In the genomic region with DNA sequence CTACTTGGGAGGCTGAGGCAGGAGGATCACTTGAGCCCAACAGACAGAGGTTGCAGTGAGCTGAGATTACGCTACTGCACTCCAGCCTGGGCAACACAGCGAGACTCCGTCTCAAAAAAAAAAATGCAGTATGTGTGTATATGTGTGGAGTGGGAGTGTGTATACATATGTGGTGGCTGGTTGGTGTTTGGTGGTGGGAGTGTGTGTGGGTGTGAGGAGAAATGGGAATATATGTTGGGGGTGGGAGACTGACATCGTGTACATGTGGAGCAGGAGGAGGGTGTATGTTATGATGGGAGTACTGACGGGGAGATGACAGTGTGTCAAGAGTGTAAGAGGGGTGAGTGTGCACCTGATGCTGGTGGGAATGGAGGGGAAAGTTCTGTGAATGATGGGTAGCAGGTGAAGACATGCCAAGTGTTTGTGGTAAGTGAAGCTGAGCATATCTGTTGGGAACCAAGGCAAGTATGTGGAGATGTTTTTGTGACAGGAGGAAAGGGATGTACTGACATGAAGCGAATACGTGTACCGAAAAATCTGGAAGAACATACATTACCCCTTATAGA, we compare ENCODE assay signal across 25 cellular contexts. TPM values are rescaled to one million over a fixed set of nuclear protein-coding genes. Genes with fewer than 3 reads are reported as not detected.
A peak's percentile ranks its signal among the peaks of the same experiment; 100 is the strongest.
DNase-seq lines count a peak whose midpoint lies in the region; ATAC-seq, FAIRE-seq and TF ChIP-seq lines count a peak whose summit lies in the region.
"Had no signal": no experiment of that assay in that cellular context is flagged by ENCODE, and none has a peak within 500 bp of the region (broad histone marks: within the 10 kb centered on the region; RNA-seq: fewer than 3 reads in every experiment).

No MANE protein-coding gene starts in this region.

- no peaks in the 10 kb centered on the region for H3K27me3 ChIP-seq in CD4-positive, CD25-positive, alpha-beta regulatory T cell (ENCODE audit: control insufficient read depth, insufficient read depth, low read length)
- H3K27me3 ChIP-seq in CD8-positive, alpha-beta T cell (ENCODE audit: insufficient read depth, low read length): no peaks in the 10 kb centered on the region
- H3K27me3 ChIP-seq in K562 (ENCODE audit: control insufficient read depth in 2 of 2, insufficient read depth in 2 of 2, low read length in 2 of 2): no peaks in the 10 kb centered on the region
- H3K27me3 ChIP-seq: dorsolateral prefrontal cortex, foreskin keratinocyte, hepatocyte had no signal

- no peak for TF ChIP-seq CTCF in CD8-positive, alpha-beta T cell (IDR thresholded peaks at IDR 0.05)
- TF ChIP-seq CTCF in K562 (IDR thresholded peaks at IDR 0.05 in 2 of 3, conservative IDR thresholded peaks at IDR 0.05 in 1 of 3; ENCODE audit: insufficient read depth in 2 of 3, low read depth in 1 of 3, low read length in 3 of 3) (no peak), nephron progenitor cell (IDR thresholded peaks at IDR 0.05) (no peak)

- H3K79me2 ChIP-seq in K562 (ENCODE audit: control insufficient read depth, insufficient read depth, low read length): peaks cover 23% of the 10 kb centered on the region

- H3K36me3 Mint-ChIP-seq in CD4-positive, CD25-positive, alpha-beta regulatory T cell: peaks cover 13% of the 10 kb centered on the region
- peaks cover 10% of the 10 kb centered on the region for H3K36me3 Mint-ChIP-seq in CD8-positive, alpha-beta T cell
- H3K36me3 Mint-ChIP-seq in nephron progenitor cell (ENCODE audit: low read depth): peaks cover 13% of the 10 kb centered on the region
- H3K36me3 Mint-ChIP-seq: natural killer cell treated with Interleukin-12 subunit alpha and Interleukin-12 subunit beta and Interleukin-15 and Interleukin-18, amount 100 ng/mL, for 72 hours had no signal

- TF ChIP-seq POLR2A in K562 (conservative IDR thresholded peaks at IDR 0.05): no peak; the same call in 1 of the 2 replicates

- FAIRE-seq in K562 (lab: Jason Lieb, UNC): no peak

- H3K27ac Mint-ChIP-seq in CD4-positive, CD25-positive, alpha-beta regulatory T cell: peak overlapping the region in 2 of 3 donors; percentile 16 to 67
- peak overlapping the region; percentile 52 for H3K27ac Mint-ChIP-seq in CD8-positive, alpha-beta T cell
- H3K27ac Mint-ChIP-seq in nephron progenitor cell: peak overlapping the region; percentile 34

- H2AFZ ChIP-seq in K562 (ENCODE audit: low read depth, low read length): no peak overlapping the region
- H2AFZ ChIP-seq: hepatocyte had no signal

- no peaks in the 10 kb centered on the region for H3K9me3 ChIP-seq in CD4-positive, CD25-positive, alpha-beta regulatory T cell (ENCODE audit: control insufficient read depth in 2 of 2, low read length in 2 of 2)
- no peaks in the 10 kb centered on the region for H3K9me3 ChIP-seq in CD8-positive, alpha-beta T cell (ENCODE audit: low read length)
- no peaks in the 10 kb centered on the region for H3K9me3 ChIP-seq in K562 (replicated peaks; ENCODE audit: control insufficient read depth, insufficient read depth, low read depth, low read length)
- H3K9me3 ChIP-seq: left ventricle myocardium inferior, prostate gland had no signal

- in situ Hi-C loops in K562 (cut with MboI): no loop called here

- CTCF ChIA-PET in CD8-positive, alpha-beta T cell (lab: Charles Lee): interaction anchor here (0.6 kb wide), 1 partner anchor 179 kb away, joined by 3 read pairs; no protein-coding TSS in a partner anchor
- CTCF ChIA-PET in K562 (lab: Yijun Ruan, JAX; ENCODE audit: low intra/inter-chr PET ratio): no interaction called here

- TF ChIP-seq EP300 in K562 (IDR thresholded peaks at IDR 0.05; ENCODE audit: low read length): no peak

- H3K27ac ChIP-seq in CD4-positive, CD25-positive, alpha-beta regulatory T cell (ENCODE audit: insufficient read depth, low read length, poor library complexity, severe bottlenecking): no peak overlapping the region
- H3K27ac ChIP-seq in CD8-positive, alpha-beta T cell (ENCODE audit: low read depth, low read length): no peak overlapping the region
- H3K27ac ChIP-seq in K562 (ENCODE audit: extremely low read depth, low read depth, low read length): no peak overlapping the region
- H3K27ac ChIP-seq: epithelial cell of prostate, foreskin keratinocyte, hepatocyte, left ventricle myocardium inferior, prostate gland had no signal

- H3K4me1 ChIP-seq in CD4-positive, CD25-positive, alpha-beta regulatory T cell (ENCODE audit: control insufficient read depth, insufficient read depth, low read length, poor library complexity, severe bottlenecking): peaks cover 27% of the 10 kb centered on the region
- peaks cover 10% of the 10 kb centered on the region for H3K4me1 ChIP-seq in CD8-positive, alpha-beta T cell (ENCODE audit: insufficient read depth, low read length)
- peaks cover 11 to 25% of the 10 kb centered on the region in 2 experiments; a peak in 4 of 5 replicates for H3K4me1 ChIP-seq in K562 (replicated peaks in 1 of 2; ENCODE audit: control insufficient read depth in 2 of 2, insufficient read depth in 2 of 2, low read length in 2 of 2)

- no peaks in the 10 kb centered on the region; the same call in 1 of the 2 replicates for H4K20me1 ChIP-seq in K562 (replicated peaks; ENCODE audit: control insufficient read depth, insufficient read depth, low read length)

- ATAC-seq in CD4-positive, CD25-positive, alpha-beta regulatory T cell (ENCODE audit: low read depth in 2 of 2): no peak
- ATAC-seq in CD8-positive, alpha-beta T cell: no peak
- no peak for ATAC-seq in K562
- ATAC-seq: foreskin keratinocyte; HCT116; natural killer cell treated with Interleukin-12 subunit alpha and Interleukin-12 subunit beta and Interleukin-15 and Interleukin-18, amount 100 ng/mL, for 72 hours; Right ventricle myocardium inferior had no signal

- no peak overlapping the region for H3K4me3 ChIP-seq in CD4-positive, CD25-positive, alpha-beta regulatory T cell (ENCODE audit: low read depth, low read length)
- no peak overlapping the region for H3K4me3 ChIP-seq in CD8-positive, alpha-beta T cell (ENCODE audit: low read depth, low read length)
- H3K4me3 ChIP-seq in K562: no peak overlapping the region
- H3K4me3 ChIP-seq: hepatocyte, left ventricle myocardium inferior, prostate gland had no signal

- H3K4me1 Mint-ChIP-seq in CD4-positive, CD25-positive, alpha-beta regulatory T cell: peaks cover 13 to 31% (median 23%) of the 10 kb centered on the region in 4 donors
- peaks cover 34% of the 10 kb centered on the region for H3K4me1 Mint-ChIP-seq in CD8-positive, alpha-beta T cell (ENCODE audit: low read depth)
- peaks cover 48% of the 10 kb centered on the region for H3K4me1 Mint-ChIP-seq in nephron progenitor cell

- POLR2A ChIA-PET in CD8-positive, alpha-beta T cell (lab: Charles Lee): no interaction called here
- POLR2A ChIA-PET in K562 (lab: Yijun Ruan, JAX): no interaction called here

- no peak for TF ChIP-seq RAD21 in K562 (CRISPR knock-in tag; conservative IDR thresholded peaks at IDR 0.05 in 1 of 2, IDR thresholded peaks at IDR 0.05 in 1 of 2)

- H3K9me1 ChIP-seq in K562 (ENCODE audit: control insufficient read depth, insufficient read depth, low read length): no peaks in the 10 kb centered on the region

- no peaks in the 10 kb centered on the region for H3K27me3 Mint-ChIP-seq in CD4-positive, CD25-positive, alpha-beta regulatory T cell
- no peaks in the 10 kb centered on the region for H3K27me3 Mint-ChIP-seq in CD8-positive, alpha-beta T cell (ENCODE audit: low read depth)
- H3K27me3 Mint-ChIP-seq in nephron progenitor cell (ENCODE audit: low read depth, poor library complexity): peaks cover 11% of the 10 kb centered on the region
- H3K27me3 Mint-ChIP-seq: natural killer cell treated with Interleukin-12 subunit alpha and Interleukin-12 subunit beta and Interleukin-15 and Interleukin-18, amount 100 ng/mL, for 72 hours had no signal

- no peak overlapping the region for H3K9ac ChIP-seq in K562 (ENCODE audit: insufficient read depth in 1 of 2, low read depth in 2 of 2, low read length in 2 of 2)

- DNase-seq in CD4-positive, CD25-positive, alpha-beta regulatory T cell: no peak
- no peak for DNase-seq in CD8-positive, alpha-beta T cell
- DNase-seq in K562 (ENCODE audit: extremely low read depth in 1 of 4, low spot score in 3 of 4): no peak
- no peak for DNase-seq in nephron progenitor cell
- no peak for DNase-seq in stimulated activated CD4-positive, alpha-beta T cell treated with anti-CD3 and anti-CD28 coated beads, Interleukin-12 subunit alpha, Interleukin-12 subunit beta, amount 100 ng/mL, for 4 hours
- DNase-seq in stimulated activated CD4-positive, alpha-beta T cell treated with anti-CD3 and anti-CD28 coated beads, Interleukin-4, amount 100 ng/mL, for 4 hours: no peak
- DNase-seq in germinal center (ENCODE audit: low spot score): no peak
- DNase-seq: activated CD4-positive, alpha-beta T cell treated with anti-CD3 and anti-CD28 coated beads for 4 hours; activated naive CD4-positive, alpha-beta T cell; aorta; central memory CD4-positive, alpha-beta T cell; dorsolateral prefrontal cortex; foreskin keratinocyte; GF-D8; left ventricle myocardium inferior; NCI-H1048; NCI-H187; NCI-H2227 treated with DMSO at 0.1 percent for 48 hours; NCI-H774 had no signal

- WGBS in K562 (ENCODE audit: insufficient coverage, low coverage, missing lambda C conversion rate): 81% methylated on average over 7 of the region's 8 CpGs

- no peak overlapping the region for H3K4me2 ChIP-seq in K562 (ENCODE audit: insufficient read depth, low read length)
- H3K4me2 ChIP-seq: hepatocyte had no signal

- intact Hi-C loops in CD8-positive, alpha-beta T cell (cut with DNase I, micrococcal nuclease): loop anchor here in 1 of 2 experiments (5.0 kb wide), 1 partner anchor 242 kb away; a partner anchor contains a TSS
- intact Hi-C loops in K562 (cut with micrococcal nuclease): no loop called here

- no peaks in the 10 kb centered on the region for H3K36me3 ChIP-seq in CD4-positive, CD25-positive, alpha-beta regulatory T cell (ENCODE audit: control insufficient read depth, insufficient read depth, low read length)
- H3K36me3 ChIP-seq in CD8-positive, alpha-beta T cell (ENCODE audit: insufficient read depth, low read length): no peaks in the 10 kb centered on the region
- peaks cover 4% of the 10 kb centered on the region; the same call in 1 of the 3 replicates for H3K36me3 ChIP-seq in K562 (ENCODE audit: control insufficient read depth, insufficient read depth, low read length)
- H3K36me3 ChIP-seq: left ventricle myocardium inferior, prostate gland had no signal

- no TSS peak for BruUV-seq in K562 (replicated peaks; lab: Mats Ljungman, UMichigan)

- peaks cover 0 to 3% (median 0%) of the 10 kb centered on the region in 7 donors for H3K9me3 Mint-ChIP-seq in CD4-positive, CD25-positive, alpha-beta regulatory T cell
- no peaks in the 10 kb centered on the region for H3K9me3 Mint-ChIP-seq in CD8-positive, alpha-beta T cell
- peaks cover 2% of the 10 kb centered on the region for H3K9me3 Mint-ChIP-seq in nephron progenitor cell
- H3K9me3 Mint-ChIP-seq: natural killer cell treated with Interleukin-12 subunit alpha and Interleukin-12 subunit beta and Interleukin-15 and Interleukin-18, amount 100 ng/mL, for 72 hours had no signal

- H3K4me3 Mint-ChIP-seq in CD4-positive, CD25-positive, alpha-beta regulatory T cell: peak overlapping the region in 2 of 4 donors; percentile 16 to 19
- H3K4me3 Mint-ChIP-seq in CD8-positive, alpha-beta T cell: peak overlapping the region; percentile 8
- peak overlapping the region; percentile 45 for H3K4me3 Mint-ChIP-seq in nephron progenitor cell
- H3K4me3 Mint-ChIP-seq: natural killer cell treated with Interleukin-12 subunit alpha and Interleukin-12 subunit beta and Interleukin-15 and Interleukin-18, amount 100 ng/mL, for 72 hours had no signal

RNA-seq across cellular contexts. Expression of a gene that starts 4.2 kb away (rescaled TPM):
- 42.6 TPM for total RNA-seq in CD4-positive, CD25-positive, alpha-beta regulatory T cell
- polyA plus RNA-seq in CD4-positive, CD25-positive, alpha-beta regulatory T cell: 10 to 100 TPM; 45.2 to 54.1 (median 51.9) TPM
- 10 to 100 TPM; 39.4 to 39.8 TPM for total RNA-seq in CD8-positive, alpha-beta T cell
- 5.1 and 6.7 TPM in 2 replicates for total RNA-seq in K562 (2011; cell fraction: chromatin; rRNA removed; ENCODE audit: low replicate concordance)
- total RNA-seq in K562 (2011; cell fraction: nucleolus; rRNA removed): 6.8 and 8.0 TPM in 2 replicates
- total RNA-seq in K562 (2011; cell fraction: nucleoplasm; rRNA removed): 8.8 and 9.7 TPM in 2 replicates
- total RNA-seq in K562 (2014; rRNA removed) (4.6 and 4.7 TPM in 2 replicates), K562 (2014; rRNA removed; fragmentation: Illumina TruSeq; extraction: Trizol) (7.9 and 8.7 TPM in 2 replicates), K562 (2015; rRNA removed; fragmentation: Illumina TruSeq; extraction: Trizol) (6.6 and 7.1 TPM in 2 replicates), K562 (2021) (24.8 and 26.4 TPM in 2 replicates)
- polyA plus RNA-seq in K562 (2011; rRNA removed) (7.5 and 11.3 TPM in 2 replicates), K562 (2014; fragmentation: Illumina TruSeq; extraction: Trizol) (15.5 and 15.7 TPM in 2 replicates), K562 (2014; fragmentation: Nextera tagmentation; extraction: Ambion mirVana) (1 to 10 TPM; 1.7 to 2.4 TPM), K562 (2014; rRNA removed) (12.7 and 15.1 TPM in 2 replicates)
- polyA plus RNA-seq in K562 (2011; cell fraction: cytosol; rRNA removed): 6.3 and 7.9 TPM in 2 replicates
- polyA plus RNA-seq in K562 (2011; cell fraction: nucleus; rRNA removed): 6.2 and 6.9 TPM in 2 replicates
- 18.6 and 26.5 TPM in 2 replicates for polyA plus RNA-seq in K562 (2012)
- polyA minus RNA-seq in K562 (2011; rRNA and poly(A)+ RNA removed): 6.4 and 9.0 TPM in 2 replicates
- 4.3 and 7.6 TPM in 2 replicates for polyA minus RNA-seq in K562 (2011; cell fraction: cytosol; rRNA and poly(A)+ RNA removed)
- 3.3 and 3.4 TPM in 2 replicates for polyA minus RNA-seq in K562 (2011; cell fraction: nucleus; rRNA and poly(A)+ RNA removed)
